Comparison of ENCODE assay signal across 1 cellular context in the genomic region with DNA sequence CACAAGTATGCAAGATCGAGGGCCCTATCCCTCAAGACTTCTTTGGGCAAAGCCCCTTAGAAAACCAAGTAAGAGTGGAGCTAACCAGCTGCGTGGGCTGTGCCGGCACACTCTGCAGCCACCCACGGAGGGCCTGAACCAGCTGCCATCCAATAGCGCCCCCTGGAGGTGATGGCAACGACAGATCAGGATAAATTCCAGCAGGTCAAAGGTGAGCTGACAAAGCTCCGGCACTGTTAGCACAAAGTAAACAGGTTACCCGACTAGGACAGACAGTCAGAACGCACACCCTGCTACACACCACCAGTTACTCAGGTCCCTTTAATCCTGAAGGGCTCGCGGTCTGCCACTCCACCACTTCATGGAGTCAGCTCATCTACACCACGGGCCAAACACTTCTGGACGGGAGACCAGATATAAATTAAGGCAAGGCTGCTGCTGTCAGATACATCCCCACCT.
TF ChIP-seq lines count a peak whose summit lies in the region.

No MANE protein-coding gene starts in this region.

TF ChIP-seq in HepG2, 621 proteins besides CTCF, POLR2A, EP300 and RAD21 (continued from another document and continues in another):
- TF ChIP-seq, protein P1, sequence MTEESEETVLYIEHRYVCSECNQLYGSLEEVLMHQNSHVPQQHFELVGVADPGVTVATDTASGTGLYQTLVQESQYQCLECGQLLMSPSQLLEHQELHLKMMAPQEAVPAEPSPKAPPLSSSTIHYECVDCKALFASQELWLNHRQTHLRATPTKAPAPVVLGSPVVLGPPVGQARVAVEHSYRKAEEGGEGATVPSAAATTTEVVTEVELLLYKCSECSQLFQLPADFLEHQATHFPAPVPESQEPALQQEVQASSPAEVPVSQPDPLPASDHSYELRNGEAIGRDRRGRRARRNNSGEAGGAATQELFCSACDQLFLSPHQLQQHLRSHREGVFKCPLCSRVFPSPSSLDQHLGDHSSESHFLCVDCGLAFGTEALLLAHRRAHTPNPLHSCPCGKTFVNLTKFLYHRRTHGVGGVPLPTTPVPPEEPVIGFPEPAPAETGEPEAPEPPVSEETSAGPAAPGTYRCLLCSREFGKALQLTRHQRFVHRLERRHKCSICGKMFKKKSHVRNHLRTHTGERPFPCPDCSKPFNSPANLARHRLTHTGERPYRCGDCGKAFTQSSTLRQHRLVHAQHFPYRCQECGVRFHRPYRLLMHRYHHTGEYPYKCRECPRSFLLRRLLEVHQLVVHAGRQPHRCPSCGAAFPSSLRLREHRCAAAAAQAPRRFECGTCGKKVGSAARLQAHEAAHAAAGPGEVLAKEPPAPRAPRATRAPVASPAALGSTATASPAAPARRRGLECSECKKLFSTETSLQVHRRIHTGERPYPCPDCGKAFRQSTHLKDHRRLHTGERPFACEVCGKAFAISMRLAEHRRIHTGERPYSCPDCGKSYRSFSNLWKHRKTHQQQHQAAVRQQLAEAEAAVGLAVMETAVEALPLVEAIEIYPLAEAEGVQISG (CRISPR knock-in tag; IDR thresholded peaks at IDR 0.05): peak; percentile 89
- TF ChIP-seq NFYB (CRISPR knock-in tag; IDR thresholded peaks at IDR 0.05) (no peak), SMAD9 (CRISPR knock-in tag; IDR thresholded peaks at IDR 0.05) (no peak), CBFB (CRISPR knock-in tag; IDR thresholded peaks at IDR 0.05) (0 out of 2 replicates have a peak, but pooled peaks have one; percentile 27), PLRG1 (conservative IDR thresholded peaks at IDR 0.05) (no peak), RXRB (CRISPR knock-in tag; IDR thresholded peaks at IDR 0.05; ENCODE audit: borderline replicate concordance) (peak; percentile 93), STAG1 (CRISPR knock-in tag; IDR thresholded peaks at IDR 0.05) (peak; percentile 84), SYNCRIP (IDR thresholded peaks at IDR 0.05; ENCODE audit: insufficient read depth, low read depth, low read length) (no peak), AHR (CRISPR knock-in tag; IDR thresholded peaks at IDR 0.05) (no peak), ZNF577 (CRISPR knock-in tag; IDR thresholded peaks at IDR 0.05; ENCODE audit: borderline replicate concordance, low read depth) (no peak), TEAD2 (CRISPR knock-in tag; IDR thresholded peaks at IDR 0.05) (no peak), CEBPB (IDR thresholded peaks at IDR 0.05; ENCODE audit: borderline replicate concordance, low read depth, low read length) (no peak), HNF4A (CRISPR knock-in tag; IDR thresholded peaks at IDR 0.05) (peak; percentile 68; the same call in 1 of the 2 replicates), ZNF614 (CRISPR knock-in tag; IDR thresholded peaks at IDR 0.05; ENCODE audit: borderline replicate concordance) (peak; percentile 56; the same call in 1 of the 2 replicates), ZNF17 (CRISPR knock-in tag; IDR thresholded peaks at IDR 0.05) (no peak), ZNF709 (CRISPR knock-in tag; IDR thresholded peaks at IDR 0.05) (no peak), TOE1 (CRISPR knock-in tag; IDR thresholded peaks at IDR 0.05) (0 out of 2 replicates have a peak, but pooled peaks have one; percentile 36), SSRP1 (CRISPR knock-in tag; IDR thresholded peaks at IDR 0.05) (no peak), SMC3 (IDR thresholded peaks at IDR 0.05; ENCODE audit: low read length) (peak; percentile 59), LCORL (IDR thresholded peaks at IDR 0.05) (no peak), LCORL (CRISPR knock-in tag; IDR thresholded peaks at IDR 0.05) (peak; percentile 67; the same call in 1 of the 2 replicates), NKX3-1 (CRISPR knock-in tag; IDR thresholded peaks at IDR 0.05) (no peak), ZBTB20 (CRISPR knock-in tag; IDR thresholded peaks at IDR 0.05; ENCODE audit: borderline replicate concordance, low read depth) (0 out of 2 replicates have a peak, but pooled peaks have one; percentile 45), ZBTB7B (CRISPR knock-in tag; IDR thresholded peaks at IDR 0.05) (no peak), EED (CRISPR knock-in tag; IDR thresholded peaks at IDR 0.05) (no peak), FOXC1 (CRISPR knock-in tag; IDR thresholded peaks at IDR 0.05; ENCODE audit: borderline replicate concordance) (no peak), KAT7 (CRISPR knock-in tag; IDR thresholded peaks at IDR 0.05; ENCODE audit: borderline replicate concordance) (0 out of 2 replicates have a peak, but pooled peaks have one; percentile 50), RFXANK (CRISPR knock-in tag; IDR thresholded peaks at IDR 0.05) (no peak), WIZ (CRISPR knock-in tag; IDR thresholded peaks at IDR 0.05) (no peak), POLR2AphosphoS2 (IDR thresholded peaks at IDR 0.05; ENCODE audit: low read depth, low read length) (no peak), ZNF619 (CRISPR knock-in tag; IDR thresholded peaks at IDR 0.05) (no peak), FIP1L1 (IDR thresholded peaks at IDR 0.05; ENCODE audit: borderline replicate concordance, insufficient read depth, low read depth, low read length) (no peak), NFATC3 (CRISPR knock-in tag; IDR thresholded peaks at IDR 0.05) (no peak), SP140L (CRISPR knock-in tag; IDR thresholded peaks at IDR 0.05; ENCODE audit: borderline replicate concordance) (no peak), CAMTA2 (CRISPR knock-in tag; IDR thresholded peaks at IDR 0.05; ENCODE audit: borderline replicate concordance) (no peak), ZBTB7A (CRISPR knock-in tag; IDR thresholded peaks at IDR 0.05) (0 out of 2 replicates have a peak, but pooled peaks have one; percentile 20), YEATS2 (CRISPR knock-in tag; IDR thresholded peaks at IDR 0.05; ENCODE audit: borderline replicate concordance) (peak; percentile 76; the same call in 1 of the 2 replicates), NFRKB (IDR thresholded peaks at IDR 0.05) (no peak), PAWR (CRISPR knock-in tag; IDR thresholded peaks at IDR 0.05; ENCODE audit: borderline replicate concordance) (no peak), PHF5A (CRISPR knock-in tag; IDR thresholded peaks at IDR 0.05; ENCODE audit: low read depth, unreplicated experiment) (no peak), CENPX (CRISPR knock-in tag; IDR thresholded peaks at IDR 0.05) (no peak), MED1 (CRISPR knock-in tag; IDR thresholded peaks at IDR 0.05) (peak; percentile 73), NFKB2 (CRISPR knock-in tag; IDR thresholded peaks at IDR 0.05; ENCODE audit: borderline replicate concordance) (peak; percentile 26; the same call in 1 of the 2 replicates), HMGA1 (CRISPR knock-in tag; conservative IDR thresholded peaks at IDR 0.05) (no peak), MBNL3 (CRISPR knock-in tag; conservative IDR thresholded peaks at IDR 0.05) (no peak), SATB2 (CRISPR knock-in tag; IDR thresholded peaks at IDR 0.05) (no peak), ZNF891 (CRISPR knock-in tag; IDR thresholded peaks at IDR 0.05) (no peak), ZNF558 (CRISPR knock-in tag; IDR thresholded peaks at IDR 0.05; ENCODE audit: borderline replicate concordance) (no peak), BRCA1 (CRISPR knock-in tag; IDR thresholded peaks at IDR 0.05) (no peak), ARNT2 (CRISPR knock-in tag; IDR thresholded peaks at IDR 0.05; ENCODE audit: low read depth) (no peak), YY1 (IDR thresholded peaks at IDR 0.05; ENCODE audit: insufficient read depth, insufficient replicate concordance, low read depth, low read length) (peak; percentile 50), ZNF570 (CRISPR knock-in tag; IDR thresholded peaks at IDR 0.05; ENCODE audit: borderline replicate concordance) (no peak), TBX3 (IDR thresholded peaks at IDR 0.05; ENCODE audit: borderline replicate concordance) (no peak), NBN (conservative IDR thresholded peaks at IDR 0.05) (no peak), SNAPC2 (CRISPR knock-in tag; IDR thresholded peaks at IDR 0.05) (0 out of 2 replicates have a peak, but pooled peaks have one; percentile 66), KAT2B (IDR thresholded peaks at IDR 0.05; ENCODE audit: borderline replicate concordance, low read depth, low read length) (no peak)
- TF ChIP-seq, protein P2, sequence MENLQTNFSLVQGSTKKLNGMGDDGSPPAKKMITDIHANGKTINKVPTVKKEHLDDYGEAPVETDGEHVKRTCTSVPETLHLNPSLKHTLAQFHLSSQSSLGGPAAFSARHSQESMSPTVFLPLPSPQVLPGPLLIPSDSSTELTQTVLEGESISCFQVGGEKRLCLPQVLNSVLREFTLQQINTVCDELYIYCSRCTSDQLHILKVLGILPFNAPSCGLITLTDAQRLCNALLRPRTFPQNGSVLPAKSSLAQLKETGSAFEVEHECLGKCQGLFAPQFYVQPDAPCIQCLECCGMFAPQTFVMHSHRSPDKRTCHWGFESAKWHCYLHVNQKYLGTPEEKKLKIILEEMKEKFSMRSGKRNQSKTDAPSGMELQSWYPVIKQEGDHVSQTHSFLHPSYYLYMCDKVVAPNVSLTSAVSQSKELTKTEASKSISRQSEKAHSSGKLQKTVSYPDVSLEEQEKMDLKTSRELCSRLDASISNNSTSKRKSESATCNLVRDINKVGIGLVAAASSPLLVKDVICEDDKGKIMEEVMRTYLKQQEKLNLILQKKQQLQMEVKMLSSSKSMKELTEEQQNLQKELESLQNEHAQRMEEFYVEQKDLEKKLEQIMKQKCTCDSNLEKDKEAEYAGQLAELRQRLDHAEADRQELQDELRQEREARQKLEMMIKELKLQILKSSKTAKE (CRISPR knock-in tag; IDR thresholded peaks at IDR 0.05; ENCODE audit: borderline replicate concordance): peak; percentile 14; the same call in 1 of the 2 replicates
- TF ChIP-seq, protein P3, sequence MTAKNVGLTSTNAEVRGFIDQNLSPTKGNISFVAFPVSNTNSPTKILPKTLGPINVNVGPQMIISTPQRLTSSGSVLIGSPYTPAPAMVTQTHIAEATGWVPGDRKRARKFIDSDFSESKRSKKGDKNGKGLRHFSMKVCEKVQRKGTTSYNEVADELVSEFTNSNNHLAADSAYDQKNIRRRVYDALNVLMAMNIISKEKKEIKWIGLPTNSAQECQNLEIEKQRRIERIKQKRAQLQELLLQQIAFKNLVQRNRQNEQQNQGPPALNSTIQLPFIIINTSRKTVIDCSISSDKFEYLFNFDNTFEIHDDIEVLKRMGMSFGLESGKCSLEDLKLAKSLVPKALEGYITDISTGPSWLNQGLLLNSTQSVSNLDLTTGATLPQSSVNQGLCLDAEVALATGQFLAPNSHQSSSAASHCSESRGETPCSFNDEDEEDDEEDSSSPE (CRISPR knock-in tag; IDR thresholded peaks at IDR 0.05): 0 out of 2 replicates have a peak, but pooled peaks have one; percentile 18
- TF ChIP-seq, protein P4, sequence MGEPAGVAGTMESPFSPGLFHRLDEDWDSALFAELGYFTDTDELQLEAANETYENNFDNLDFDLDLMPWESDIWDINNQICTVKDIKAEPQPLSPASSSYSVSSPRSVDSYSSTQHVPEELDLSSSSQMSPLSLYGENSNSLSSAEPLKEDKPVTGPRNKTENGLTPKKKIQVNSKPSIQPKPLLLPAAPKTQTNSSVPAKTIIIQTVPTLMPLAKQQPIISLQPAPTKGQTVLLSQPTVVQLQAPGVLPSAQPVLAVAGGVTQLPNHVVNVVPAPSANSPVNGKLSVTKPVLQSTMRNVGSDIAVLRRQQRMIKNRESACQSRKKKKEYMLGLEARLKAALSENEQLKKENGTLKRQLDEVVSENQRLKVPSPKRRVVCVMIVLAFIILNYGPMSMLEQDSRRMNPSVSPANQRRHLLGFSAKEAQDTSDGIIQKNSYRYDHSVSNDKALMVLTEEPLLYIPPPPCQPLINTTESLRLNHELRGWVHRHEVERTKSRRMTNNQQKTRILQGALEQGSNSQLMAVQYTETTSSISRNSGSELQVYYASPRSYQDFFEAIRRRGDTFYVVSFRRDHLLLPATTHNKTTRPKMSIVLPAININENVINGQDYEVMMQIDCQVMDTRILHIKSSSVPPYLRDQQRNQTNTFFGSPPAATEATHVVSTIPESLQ (CRISPR knock-in tag; conservative IDR thresholded peaks at IDR 0.05): no peak
- TF ChIP-seq, protein P5, sequence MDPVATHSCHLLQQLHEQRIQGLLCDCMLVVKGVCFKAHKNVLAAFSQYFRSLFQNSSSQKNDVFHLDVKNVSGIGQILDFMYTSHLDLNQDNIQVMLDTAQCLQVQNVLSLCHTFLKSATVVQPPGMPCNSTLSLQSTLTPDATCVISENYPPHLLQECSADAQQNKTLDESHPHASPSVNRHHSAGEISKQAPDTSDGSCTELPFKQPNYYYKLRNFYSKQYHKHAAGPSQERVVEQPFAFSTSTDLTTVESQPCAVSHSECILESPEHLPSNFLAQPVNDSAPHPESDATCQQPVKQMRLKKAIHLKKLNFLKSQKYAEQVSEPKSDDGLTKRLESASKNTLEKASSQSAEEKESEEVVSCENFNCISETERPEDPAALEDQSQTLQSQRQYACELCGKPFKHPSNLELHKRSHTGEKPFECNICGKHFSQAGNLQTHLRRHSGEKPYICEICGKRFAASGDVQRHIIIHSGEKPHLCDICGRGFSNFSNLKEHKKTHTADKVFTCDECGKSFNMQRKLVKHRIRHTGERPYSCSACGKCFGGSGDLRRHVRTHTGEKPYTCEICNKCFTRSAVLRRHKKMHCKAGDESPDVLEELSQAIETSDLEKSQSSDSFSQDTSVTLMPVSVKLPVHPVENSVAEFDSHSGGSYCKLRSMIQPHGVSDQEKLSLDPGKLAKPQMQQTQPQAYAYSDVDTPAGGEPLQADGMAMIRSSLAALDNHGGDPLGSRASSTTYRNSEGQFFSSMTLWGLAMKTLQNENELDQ (CRISPR knock-in tag; IDR thresholded peaks at IDR 0.05; ENCODE audit: borderline replicate concordance): no peak
- TF ChIP-seq, protein P6, sequence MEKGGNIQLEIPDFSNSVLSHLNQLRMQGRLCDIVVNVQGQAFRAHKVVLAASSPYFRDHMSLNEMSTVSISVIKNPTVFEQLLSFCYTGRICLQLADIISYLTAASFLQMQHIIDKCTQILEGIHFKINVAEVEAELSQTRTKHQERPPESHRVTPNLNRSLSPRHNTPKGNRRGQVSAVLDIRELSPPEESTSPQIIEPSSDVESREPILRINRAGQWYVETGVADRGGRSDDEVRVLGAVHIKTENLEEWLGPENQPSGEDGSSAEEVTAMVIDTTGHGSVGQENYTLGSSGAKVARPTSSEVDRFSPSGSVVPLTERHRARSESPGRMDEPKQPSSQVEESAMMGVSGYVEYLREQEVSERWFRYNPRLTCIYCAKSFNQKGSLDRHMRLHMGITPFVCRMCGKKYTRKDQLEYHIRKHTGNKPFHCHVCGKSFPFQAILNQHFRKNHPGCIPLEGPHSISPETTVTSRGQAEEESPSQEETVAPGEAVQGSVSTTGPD (CRISPR knock-in tag; IDR thresholded peaks at IDR 0.05): no peak
- TF ChIP-seq, protein P7, sequence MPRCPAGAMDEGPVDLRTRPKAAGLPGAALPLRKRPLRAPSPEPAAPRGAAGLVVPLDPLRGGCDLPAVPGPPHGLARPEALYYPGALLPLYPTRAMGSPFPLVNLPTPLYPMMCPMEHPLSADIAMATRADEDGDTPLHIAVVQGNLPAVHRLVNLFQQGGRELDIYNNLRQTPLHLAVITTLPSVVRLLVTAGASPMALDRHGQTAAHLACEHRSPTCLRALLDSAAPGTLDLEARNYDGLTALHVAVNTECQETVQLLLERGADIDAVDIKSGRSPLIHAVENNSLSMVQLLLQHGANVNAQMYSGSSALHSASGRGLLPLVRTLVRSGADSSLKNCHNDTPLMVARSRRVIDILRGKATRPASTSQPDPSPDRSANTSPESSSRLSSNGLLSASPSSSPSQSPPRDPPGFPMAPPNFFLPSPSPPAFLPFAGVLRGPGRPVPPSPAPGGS (CRISPR knock-in tag; IDR thresholded peaks at IDR 0.05): 0 out of 2 replicates have a peak, but pooled peaks have one; percentile 72
